In genomic region chr11:72222106-72222891, GRCh38 we compare ENCODE assay signal across 1 cellular context.
TF ChIP-seq lines count a peak whose summit lies in the region.

No MANE protein-coding gene starts in this region.

TF ChIP-seq in H1, 55 proteins besides CTCF, POLR2A, EP300 and RAD21 (continued from another document):
- TF ChIP-seq CHD7 (IDR thresholded peaks at IDR 0.05; ENCODE audit: insufficient replicate concordance, low read length) (no peak), RNF2 (IDR thresholded peaks at IDR 0.05; ENCODE audit: borderline replicate concordance, low read depth, low read length, missing control alignments, poor library complexity, severe bottlenecking) (no peak), POLR2AphosphoS5 (IDR thresholded peaks at IDR 0.05; ENCODE audit: low read depth, low read length) (no peak), POU5F1 (IDR thresholded peaks at IDR 0.05; ENCODE audit: low read depth, low read length) (no peak)
